ENCODE assay signal across 16 cellular contexts in genomic region chr3:134597390-134597975, GRCh38. TPM values are rescaled to one million over a fixed set of nuclear protein-coding genes. Genes with fewer than 3 reads are reported as not detected.
DNase-seq lines count a peak whose midpoint lies in the region; ATAC-seq and TF ChIP-seq lines count a peak whose summit lies in the region.
"Had no signal": no experiment of that assay in that cellular context is flagged by ENCODE, and none has a peak within 500 bp of the region (broad histone marks: within the 10 kb centered on the region; RNA-seq: fewer than 3 reads in every experiment).

No MANE protein-coding gene starts in this region.

- no peak overlapping the region for H3K23ac ChIP-seq in trophoblast cell (ENCODE audit: low read length)

- H3K18ac ChIP-seq in trophoblast cell (ENCODE audit: low read length) = peak overlapping the region; percentile 6

- H3K9ac ChIP-seq in trophoblast cell (ENCODE audit: low read length) (no peak overlapping the region), colonic mucosa (ENCODE audit: low read depth in 2 of 2, low read length in 2 of 2) (no peak overlapping the region)

- no peaks in the 10 kb centered on the region for H3K79me2 ChIP-seq in trophoblast cell (ENCODE audit: control insufficient read depth, insufficient read depth, low read length, poor library complexity)

- TF ChIP-seq CTCF in choroid plexus epithelial cell (conservative IDR thresholded peaks at IDR 0.05; ENCODE audit: low read depth, low read length) (no peak), colonic mucosa (IDR thresholded peaks at IDR 0.05) (no peak), coronary artery (IDR thresholded peaks at IDR 0.05) (no peak)

- H3K27ac ChIP-seq in trophoblast cell (ENCODE audit: low read depth, low read length) (peak overlapping the region; percentile 77), colonic mucosa (no peak overlapping the region), coronary artery (no peak overlapping the region)

- peaks cover 7% of the 10 kb centered on the region for H3K79me1 ChIP-seq in trophoblast cell (ENCODE audit: low read length)

- H3K4me1 ChIP-seq in trophoblast cell (ENCODE audit: control insufficient read depth in 1 of 2, insufficient read depth in 2 of 2, low read length in 2 of 2) = peaks cover 12 to 14% of the 10 kb centered on the region in 2 experiments
- no peaks in the 10 kb centered on the region for H3K4me1 ChIP-seq in colonic mucosa

- WGBS in trophoblast cell (ENCODE audit: extremely low coverage, insufficient coverage, insufficient read length) = no CpG with 5 or more reads among the region's 2 CpGs

- H3K36me3 ChIP-seq in trophoblast cell (ENCODE audit: control insufficient read depth in 1 of 2, insufficient read depth in 2 of 2, low read length in 2 of 2) (no peaks in the 10 kb centered on the region), colonic mucosa (no peaks in the 10 kb centered on the region)

- H3K4me3 ChIP-seq in choroid plexus epithelial cell (ENCODE audit: low read depth, low read length) = no peak overlapping the region
- H3K4me3 ChIP-seq in trophoblast cell (ENCODE audit: low read depth, low read length) = no peak overlapping the region
- H3K4me3 ChIP-seq in colonic mucosa = no peak overlapping the region
- no peak overlapping the region for H3K4me3 ChIP-seq in coronary artery

- H3K4me2 ChIP-seq in trophoblast cell (ENCODE audit: low read length) = no peak overlapping the region

- H2BK12ac ChIP-seq in trophoblast cell (ENCODE audit: low read length) = no peak overlapping the region

- no peak overlapping the region for H4K12ac ChIP-seq in trophoblast cell (ENCODE audit: low read depth, low read length)

- H3K9me3 ChIP-seq in trophoblast cell (ENCODE audit: insufficient read depth, low read depth, low read length) = peaks cover 3% of the 10 kb centered on the region
- no peaks in the 10 kb centered on the region for H3K9me3 ChIP-seq in colonic mucosa

- no peak for ATAC-seq in GM21360 (IDR thresholded peaks at IDR 0.05; ENCODE audit: unreplicated experiment)
- ATAC-seq: left colon had no signal

- intact Hi-C loops in colonic mucosa (cut with DNase I) = no loop called here

- H4K91ac ChIP-seq in trophoblast cell (ENCODE audit: low read depth, low read length) = peak overlapping the region; percentile 82

- peak overlapping the region; percentile 5 for H4K8ac ChIP-seq in trophoblast cell (ENCODE audit: low read depth, low read length)

- no peak overlapping the region for H2AK5ac ChIP-seq in trophoblast cell (ENCODE audit: low read length)

- H2BK120ac ChIP-seq in trophoblast cell (ENCODE audit: insufficient read depth, low read length, poor library complexity) = peak overlapping the region; percentile 69

- H3K27me3 ChIP-seq in trophoblast cell (ENCODE audit: insufficient read depth, low read length) (no peaks in the 10 kb centered on the region), colonic mucosa (no peaks in the 10 kb centered on the region)

- H3K14ac ChIP-seq in trophoblast cell (ENCODE audit: low read length) = peak overlapping the region; percentile 14

- H2BK5ac ChIP-seq in trophoblast cell (ENCODE audit: low read depth, low read length, poor library complexity) = peak overlapping the region; percentile 8

- H2AFZ ChIP-seq in trophoblast cell (ENCODE audit: insufficient read depth, low read length, poor library complexity) = no peak overlapping the region

- peak in 2 of 3 experiments; percentile 11 to 63 for DNase-seq in NCI-H1417 (lab: John Stamatoyannopoulos, UW)
- DNase-seq in NCI-H1417 treated with DMSO at 0.1 percent for 48 hours (lab: John Stamatoyannopoulos, UW) = no peak
- peak; percentile 60 for DNase-seq in NCI-H345 (lab: John Stamatoyannopoulos, UW)
- DNase-seq in choroid plexus epithelial cell (ENCODE audit: low read depth) = peak; percentile 10
- DNase-seq in trophoblast cell = peak; percentile 66 to 81
- no peak for DNase-seq in colonic mucosa
- DNase-seq in coronary artery (ENCODE audit: low spot score) = no peak
- DNase-seq: 8988T; activated CD4-positive, alpha-beta T cell treated with anti-CD3 and anti-CD28 coated beads for 48 hours; activated naive CD4-positive, alpha-beta T cell; foreskin melanocyte; left colon; NCI-H1930; NCI-H774; stimulated activated CD4-positive, alpha-beta T cell treated with anti-CD3 and anti-CD28 coated beads, Interleukin-12 subunit alpha, Interleukin-12 subunit beta, amount 100 ng/mL, for 4 hours had no signal

- no peak overlapping the region for H3K4ac ChIP-seq in trophoblast cell (ENCODE audit: low read depth, low read length)

RNA-seq across cellular contexts. Expression of gene KY, which starts 53.3 kb away (rescaled TPM):
- not detected in 2 replicates for polyA plus RNA-seq in trophoblast cell (2013)
- total RNA-seq in colonic mucosa = under 1 TPM; 0.32 to 0.44 TPM

Comparison
In these comparisons a context has a peak if more than half of its experiments do, and no peak if none do; other contexts are left out.
1. DNase-seq: peak in NCI-H1417 (2 of 3), NCI-H345 (single experiment), choroid plexus epithelial cell (single experiment) and trophoblast cell (2 of 2); none in NCI-H1417 treated with DMSO at 0.1 percent for 48 hours (single experiment), colonic mucosa (single experiment) and coronary artery (single experiment).